1 cellular context compared by ENCODE assay signal in genomic region chr1:45488978-45489377, GRCh38.
TF ChIP-seq lines count a peak whose summit lies in the region.

No MANE protein-coding gene starts in this region.

TF ChIP-seq in K562, 482 proteins besides CTCF, POLR2A, EP300 and RAD21:
- TF ChIP-seq TRIM28 (IDR thresholded peaks at IDR 0.05), result no peak
- TF ChIP-seq HIVEP1 (CRISPR knock-in tag; IDR thresholded peaks at IDR 0.05), result no peak
- no peak for TF ChIP-seq MCM5 (IDR thresholded peaks at IDR 0.05; ENCODE audit: low read depth)
- TF ChIP-seq ZNF431 (CRISPR knock-in tag; IDR thresholded peaks at IDR 0.05), result no peak
- no peak for TF ChIP-seq RBM22 (IDR thresholded peaks at IDR 0.05; ENCODE audit: low read depth, low read length, poor library complexity, severe bottlenecking)
- TF ChIP-seq YY1 (IDR thresholded peaks at IDR 0.05; ENCODE audit: borderline replicate concordance in 1 of 3, control insufficient read depth in 1 of 3, extremely low read depth in 1 of 3, insufficient read depth in 3 of 3, insufficient read length in 1 of 3, insufficient replicate concordance in 2 of 3, low read depth in 1 of 3, low read length in 2 of 3), result no peak
- TF ChIP-seq NCOR1 (IDR thresholded peaks at IDR 0.05), result 0 out of 2 replicates have a peak, but pooled peaks have one; percentile 13
- peak; percentile 79 for TF ChIP-seq RAD51 (IDR thresholded peaks at IDR 0.05; ENCODE audit: borderline replicate concordance, low read depth)
- no peak for TF ChIP-seq ZNF184 (CRISPR knock-in tag; IDR thresholded peaks at IDR 0.05)
- no peak for TF ChIP-seq C11orf30 (IDR thresholded peaks at IDR 0.05; ENCODE audit: low read depth)
- no peak for TF ChIP-seq MXD1 (CRISPR knock-in tag; IDR thresholded peaks at IDR 0.05; ENCODE audit: borderline replicate concordance, poor library complexity, severe bottlenecking)
- no peak for TF ChIP-seq RFX5 (IDR thresholded peaks at IDR 0.05; ENCODE audit: low read depth, low read length)
- no peak for TF ChIP-seq MBD2 (IDR thresholded peaks at IDR 0.05; ENCODE audit: borderline replicate concordance, low read depth)
- TF ChIP-seq TFE3 (CRISPR knock-in tag; IDR thresholded peaks at IDR 0.05), result peak; percentile 72
- no peak for TF ChIP-seq PCBP2 (IDR thresholded peaks at IDR 0.05; ENCODE audit: low read depth, low read length, poor library complexity, severe bottlenecking)
- TF ChIP-seq ADNP (tag; IDR thresholded peaks at IDR 0.05), result no peak
- TF ChIP-seq TOE1 (IDR thresholded peaks at IDR 0.05; ENCODE audit: borderline replicate concordance), result peak; percentile 84; the same call in 1 of the 2 replicates
- no peak for TF ChIP-seq TOE1 (CRISPR knock-in tag; IDR thresholded peaks at IDR 0.05; ENCODE audit: borderline replicate concordance, low read depth)
- no peak for TF ChIP-seq GTF2B (IDR thresholded peaks at IDR 0.05; ENCODE audit: extremely low read depth, insufficient read length)
- no peak for TF ChIP-seq HDAC1 (IDR thresholded peaks at IDR 0.05)
- no peak for TF ChIP-seq ZNF76 (CRISPR knock-in tag; IDR thresholded peaks at IDR 0.05; ENCODE audit: borderline replicate concordance)
- peak; percentile 67; the same call in 1 of the 2 replicates for TF ChIP-seq ZNF384 (IDR thresholded peaks at IDR 0.05; ENCODE audit: low read depth, low read length)
- TF ChIP-seq FOXO4 (CRISPR knock-in tag; IDR thresholded peaks at IDR 0.05), result no peak
- no peak for TF ChIP-seq CREB3 (tag; conservative IDR thresholded peaks at IDR 0.05; ENCODE audit: low read depth)
- TF ChIP-seq L3MBTL2 (IDR thresholded peaks at IDR 0.05), result 0 out of 2 replicates have a peak, but pooled peaks have one; percentile 17
- TF ChIP-seq ZNF134 (CRISPR knock-in tag; conservative IDR thresholded peaks at IDR 0.05), result no peak
- TF ChIP-seq USF2 (CRISPR knock-in tag; IDR thresholded peaks at IDR 0.05), result 0 out of 2 replicates have a peak, but pooled peaks have one; percentile 5
- TF ChIP-seq MGA (IDR thresholded peaks at IDR 0.05), result peak; percentile 42; the same call in 1 of the 2 replicates
- TF ChIP-seq NR1H2 (CRISPR knock-in tag; IDR thresholded peaks at IDR 0.05), result no peak
- 0 out of 4 replicates have a peak, but pooled peaks of 1 of the 2 experiments have one; percentile 19 for TF ChIP-seq MNT (conservative IDR thresholded peaks at IDR 0.05)
- TF ChIP-seq ZNF175 (CRISPR knock-in tag; IDR thresholded peaks at IDR 0.05; ENCODE audit: low read depth), result no peak
- no peak for TF ChIP-seq GTF2A2 (tag; IDR thresholded peaks at IDR 0.05)
- 0 out of 2 replicates have a peak, but pooled peaks have one; percentile 16 for TF ChIP-seq CBFA2T2 (conservative IDR thresholded peaks at IDR 0.05)
- no peak for TF ChIP-seq RHOXF2B (CRISPR knock-in tag; conservative IDR thresholded peaks at IDR 0.05)
- no peak for TF ChIP-seq ZNF717 (CRISPR knock-in tag; IDR thresholded peaks at IDR 0.05)
